Comparison of ENCODE assay signal across 9 cellular contexts in genomic region chr9:95494416-95495371, GRCh38. TPM values are rescaled to one million over a fixed set of nuclear protein-coding genes. Genes with fewer than 3 reads are reported as not detected.
A peak's percentile ranks its signal among the peaks of the same experiment; 100 is the strongest.
DNase-seq lines count a peak whose midpoint lies in the region; ATAC-seq and TF ChIP-seq lines count a peak whose summit lies in the region.
"Had no signal": no experiment of that assay in that cellular context is flagged by ENCODE, and none has a peak within 500 bp of the region (broad histone marks: within the 10 kb centered on the region; RNA-seq: fewer than 3 reads in every experiment).

No MANE protein-coding gene starts in this region.

- no peaks in the 10 kb centered on the region for H3K36me3 Mint-ChIP-seq in T-cell
- no peaks in the 10 kb centered on the region for H3K36me3 Mint-ChIP-seq in nephron progenitor cell (ENCODE audit: low read depth)

- TF ChIP-seq POLR2A in adrenal gland (IDR thresholded peaks at IDR 0.05), result no peak

- CTCF ChIA-PET in T-cell (lab: Charles Lee), result interaction anchor here (0.5 to 1.0 kb wide), 3 partner anchors 14 to 565 kb away, joined by 3 to 4 read pairs (median 3); no protein-coding TSS in a partner anchor

- H3K36me3 ChIP-seq in DOHH2 (ENCODE audit: control insufficient read depth, low read length) (peaks cover 60% of the 10 kb centered on the region), Loucy (ENCODE audit: insufficient read depth, low read length) (no peaks in the 10 kb centered on the region), adrenal gland (replicated peaks in 1 of 2) (no peaks in the 10 kb centered on the region), upper lobe of right lung (no peaks in the 10 kb centered on the region), SJCRH30 (peaks cover 50% of the 10 kb centered on the region)
- H3K36me3 ChIP-seq: neutrophil had no signal

- intact Hi-C loops in adrenal gland (cut with DNase I) (no loop called here), upper lobe of right lung (cut with DNase I) (no loop called here)

- H3F3A ChIP-seq in DOHH2 (ENCODE audit: control insufficient read depth, insufficient read depth), result peaks cover 32% of the 10 kb centered on the region
- peaks cover 11% of the 10 kb centered on the region; the same call in 1 of the 2 replicates for H3F3A ChIP-seq in Loucy (ENCODE audit: low read depth)

- ATAC-seq in GM21576 (IDR thresholded peaks at IDR 0.05; ENCODE audit: unreplicated experiment) (peak; percentile 93), T-cell (replicated peaks in 1 of 4) (peak; percentile 96 to 97 (median 97)), upper lobe of right lung (peak; percentile 66)

- H3K9me2 ChIP-seq in DOHH2 (replicated peaks; ENCODE audit: control insufficient read depth, low read length), result no peaks in the 10 kb centered on the region
- H3K9me2 ChIP-seq in Loucy (replicated peaks; ENCODE audit: low read depth, low read length), result no peaks in the 10 kb centered on the region

- DNase-seq in T-cell, result peak; percentile 74 to 96 (median 90)
- peak in 4 of 7 donors; percentile 19 to 77 (median 32) for DNase-seq in adrenal gland
- DNase-seq in nephron progenitor cell, result peak; percentile 49
- DNase-seq in upper lobe of right lung, result no peak
- DNase-seq in SJCRH30, result no peak

- 64 to 77% (median 74%) methylated on average over 25 to 29 of the region's 29 CpGs for WGBS in adrenal gland, 4 donors

- H3K9me3 ChIP-seq in DOHH2 (ENCODE audit: control insufficient read depth, insufficient read depth, low read length) (no peaks in the 10 kb centered on the region), Loucy (ENCODE audit: insufficient read depth, low read depth, low read length) (no peaks in the 10 kb centered on the region), adrenal gland (replicated peaks in 1 of 3) (no peaks in the 10 kb centered on the region), upper lobe of right lung (no peaks in the 10 kb centered on the region), SJCRH30 (replicated peaks) (no peaks in the 10 kb centered on the region)
- H3K9me3 ChIP-seq: neutrophil had no signal

- peaks cover 51 to 85% (median 80%) of the 10 kb centered on the region in 3 donors for H3K4me1 Mint-ChIP-seq in T-cell
- peaks cover 93% of the 10 kb centered on the region for H3K4me1 Mint-ChIP-seq in nephron progenitor cell

- TF ChIP-seq CTCF in DOHH2 (IDR thresholded peaks at IDR 0.05; ENCODE audit: low read depth, low read length, poor library complexity, severe bottlenecking), result no peak
- no peak for TF ChIP-seq CTCF in Loucy (conservative IDR thresholded peaks at IDR 0.05; ENCODE audit: low read length)
- no peak for TF ChIP-seq CTCF in adrenal gland (IDR thresholded peaks at IDR 0.05)
- TF ChIP-seq CTCF in nephron progenitor cell (IDR thresholded peaks at IDR 0.05), result no peak
- TF ChIP-seq CTCF in upper lobe of right lung (IDR thresholded peaks at IDR 0.05), result no peak

- H3K27ac ChIP-seq in DOHH2 (ENCODE audit: low read depth, low read length) (peak overlapping the region; percentile 98), adrenal gland (peak overlapping the region in 2 of 5 donors; percentile 41 to 72), upper lobe of right lung (no peak overlapping the region), SJCRH30 (no peak overlapping the region)
- H3K27ac ChIP-seq: neutrophil had no signal

- H3K27ac Mint-ChIP-seq in T-cell, result peak overlapping the region; percentile 97 to 98
- H3K27ac Mint-ChIP-seq in nephron progenitor cell, result peak overlapping the region; percentile 90

- peak overlapping the region; percentile 99 for H3K4me2 ChIP-seq in DOHH2 (ENCODE audit: low read length)
- H3K4me2 ChIP-seq in Loucy (ENCODE audit: low read depth, low read length, poor library complexity, severe bottlenecking), result peak overlapping the region; percentile 99

- peak overlapping the region; percentile 76 for H2AFZ ChIP-seq in Loucy (ENCODE audit: low read length)

- POLR2A ChIA-PET in T-cell (lab: Charles Lee), result interaction anchor here (0.6 to 0.7 kb wide), 2 partner anchors 554 to 807 kb away, joined by 3 to 5 read pairs; partner anchors contain the start of gene HSD17B3 (in 1 of the 2)

- H3K27me3 Mint-ChIP-seq in T-cell, result peaks cover 0 to 3% of the 10 kb centered on the region in 2 donors
- peaks cover 4% of the 10 kb centered on the region for H3K27me3 Mint-ChIP-seq in nephron progenitor cell (ENCODE audit: low read depth, poor library complexity)

- peaks cover 18% of the 10 kb centered on the region for H4K20me1 ChIP-seq in DOHH2 (ENCODE audit: control insufficient read depth, insufficient read depth, low read depth, low read length)
- H4K20me1 ChIP-seq in Loucy (ENCODE audit: insufficient read depth, low read length, poor library complexity, severe bottlenecking), result no peaks in the 10 kb centered on the region

- H3K4me1 ChIP-seq in DOHH2 (ENCODE audit: control insufficient read depth, low read length) (peaks cover 83% of the 10 kb centered on the region), Loucy (ENCODE audit: insufficient read depth, low read length, poor library complexity, severe bottlenecking) (peaks cover 44% of the 10 kb centered on the region), adrenal gland (replicated peaks in 1 of 2) (no peaks in the 10 kb centered on the region), upper lobe of right lung (peaks cover 31% of the 10 kb centered on the region), SJCRH30 (peaks cover 27% of the 10 kb centered on the region)

- H3K4me3 Mint-ChIP-seq in T-cell, result peak overlapping the region; percentile 82 to 88 (median 84)
- H3K4me3 Mint-ChIP-seq in nephron progenitor cell, result peak overlapping the region; percentile 71

- H3K27me3 ChIP-seq in DOHH2 (ENCODE audit: control insufficient read depth, low read length) (no peaks in the 10 kb centered on the region), Loucy (ENCODE audit: insufficient read depth, low read length, poor library complexity, severe bottlenecking) (no peaks in the 10 kb centered on the region), adrenal gland (no peaks in the 10 kb centered on the region), upper lobe of right lung (no peaks in the 10 kb centered on the region), SJCRH30 (no peaks in the 10 kb centered on the region)

- H3K4me3 ChIP-seq in DOHH2 (ENCODE audit: low read length), result peak overlapping the region; percentile 78
- H3K4me3 ChIP-seq in Loucy (ENCODE audit: low read length, poor library complexity, severe bottlenecking), result peak overlapping the region; percentile 75
- H3K4me3 ChIP-seq in adrenal gland, result no peak overlapping the region
- H3K4me3 ChIP-seq in upper lobe of right lung, result no peak overlapping the region
- no peak overlapping the region for H3K4me3 ChIP-seq in SJCRH30

- H3K9ac ChIP-seq in Loucy (ENCODE audit: low read depth, low read length, poor library complexity, severe bottlenecking), result peak overlapping the region; percentile 79

- H3K9me3 Mint-ChIP-seq in T-cell, result no peaks in the 10 kb centered on the region
- no peaks in the 10 kb centered on the region for H3K9me3 Mint-ChIP-seq in nephron progenitor cell

- H3K79me2 ChIP-seq in DOHH2 (ENCODE audit: control insufficient read depth, low read length) (peaks cover 89% of the 10 kb centered on the region), Loucy (ENCODE audit: insufficient read depth, low read length) (peaks cover 8% of the 10 kb centered on the region; the same call in 1 of the 2 replicates)

RNA-seq across cellular contexts. Expression of gene PTCH1, which starts 22.1 kb away (rescaled TPM):
- total RNA-seq in T-cell (10 to 100 TPM; 23.4 to 35.5 (median 29.2) TPM), adrenal gland (10 to 100 TPM in 6 of 8 donors, 1 to 10 TPM in 2; 5.7 to 29.8 (median 13.2) TPM), upper lobe of right lung (25.9 TPM)
- 1 to 10 TPM; 2.5 to 6.8 (median 3.7) TPM for polyA plus RNA-seq in adrenal gland
- total RNA-seq in SJCRH30 (2014; rRNA removed; shearing (Covaris generic)), result 35.2 and 39.2 TPM in 2 replicates

Comparison
In these comparisons a context has a peak if more than half of its experiments do, and no peak if none do; other contexts are left out.
1. H3K4me3 ChIP-seq: peak in DOHH2 (single experiment) and Loucy (single experiment); none in adrenal gland (0 of 4), upper lobe of right lung (single experiment) and SJCRH30 (single experiment).
2. DNase-seq: peak in T-cell (34 of 34), adrenal gland (4 of 7) and nephron progenitor cell (single experiment); none in upper lobe of right lung (single experiment) and SJCRH30 (0 of 2).
3. Peak in every context shown above with its lines, with median percentiles within 50 percentile points of each other: ATAC-seq.